Comparison of ENCODE assay signal across 27 cellular contexts in the genomic region with DNA sequence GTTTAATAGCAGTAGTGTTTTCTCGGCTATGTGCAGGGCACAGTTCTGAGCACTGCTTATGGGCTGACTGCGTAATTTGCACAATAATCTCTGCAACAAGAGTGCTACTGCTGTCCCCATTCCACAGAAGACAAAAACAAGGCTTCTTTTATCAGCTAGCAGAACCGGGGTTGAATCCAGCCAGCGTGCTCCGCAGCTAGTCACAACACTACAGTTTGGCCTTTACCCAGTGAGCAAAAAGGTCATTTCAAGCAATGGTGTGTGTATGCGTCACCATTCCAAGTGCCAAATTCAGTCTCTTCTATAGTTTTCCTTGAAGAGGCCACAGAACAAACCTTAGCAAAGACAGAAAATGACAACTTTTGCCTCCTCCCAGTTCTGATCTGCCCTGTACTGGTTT.
"Had no signal": no experiment of that assay in that cellular context is flagged by ENCODE, and none has a peak within 500 bp of the region (broad histone marks: within the 10 kb centered on the region; RNA-seq: fewer than 3 reads in every experiment).

No MANE protein-coding gene starts in this region.

- H3K9me3 Mint-ChIP-seq: effector memory CD8-positive, alpha-beta T cell; mesothelial cell of epicardium; naive B cell; natural killer cell treated with Interleukin-12 subunit alpha and Interleukin-12 subunit beta and Interleukin-15 and Interleukin-18, amount 100 ng/mL, for 72 hours; neural progenitor cell; stimulated activated naive B cell treated with anti-CD40 and anti-IgM and Interleukin-4, amounts not matched to agents 10 μg/mL and 1 μg/mL and 100 μg/mL, for 72 hours; stimulated activated naive CD8-positive, alpha-beta T cell treated with anti-CD3 and anti-CD28 coated beads, Interleukin-15, Interleukin-2, amounts not matched to agents 100 ng/mL and 50 ng/mL, for 24 hours had no signal

- H3K9me3 ChIP-seq: esophagus squamous epithelium, mucosa of descending colon, ovary, psoas muscle, thoracic aorta, tibial nerve, upper lobe of left lung had no signal

- H3K36me3 ChIP-seq: esophagus squamous epithelium, neural progenitor cell, ovary, thoracic aorta, tibial nerve, upper lobe of left lung had no signal

- FAIRE-seq: endometrium, keratinocyte, urothelium cell line had no signal

- H3K4me3 ChIP-seq: esophagus squamous epithelium, mucosa of descending colon, neural progenitor cell, ovary, psoas muscle, skin epidermis, thoracic aorta, tibial nerve, upper lobe of left lung had no signal

- H3K27me3 ChIP-seq: esophagus squamous epithelium, neural progenitor cell, ovary, tibial nerve, upper lobe of left lung had no signal

- H3K4me1 Mint-ChIP-seq: mesothelial cell of epicardium; naive B cell; stimulated activated naive B cell treated with anti-CD40 and anti-IgM and Interleukin-4, amounts not matched to agents 10 μg/mL and 1 μg/mL and 100 μg/mL, for 72 hours had no signal

- DNase-seq: cortex of kidney; effector memory CD8-positive, alpha-beta T cell; erythroblast; esophagus squamous epithelium; foreskin melanocyte; head of caudate nucleus; mesenchymal stem cell; mucosa of descending colon; naive B cell; nucleus accumbens; ovary; psoas muscle; right cardiac atrium; stimulated activated CD4-positive, alpha-beta T cell treated with anti-CD3 and anti-CD28 coated beads, Interleukin-15, amount 100 ng/mL, for 24 hours; stimulated activated CD4-positive, alpha-beta T cell treated with anti-CD3 and anti-CD28 coated beads, Interleukin-2, amount 100 ng/mL, for 48 hours; stimulated activated naive B cell treated with anti-CD40 and anti-IgM and Interleukin-4, amounts not matched to agents 10 μg/mL and 1 μg/mL and 100 μg/mL, for 72 hours; upper lobe of left lung had no signal

- H3K27me3 Mint-ChIP-seq: naive B cell; stimulated activated naive B cell treated with anti-CD40 and anti-IgM and Interleukin-4, amounts not matched to agents 10 μg/mL and 1 μg/mL and 100 μg/mL, for 72 hours; stimulated activated naive CD8-positive, alpha-beta T cell treated with anti-CD3 and anti-CD28 coated beads, Interleukin-15, Interleukin-2, amounts not matched to agents 100 ng/mL and 50 ng/mL, for 24 hours had no signal

- H3K36me3 Mint-ChIP-seq: mesothelial cell of epicardium; naive B cell; natural killer cell treated with Interleukin-12 subunit alpha and Interleukin-12 subunit beta and Interleukin-15 and Interleukin-18, amount 100 ng/mL, for 72 hours; neural progenitor cell; stimulated activated naive B cell treated with anti-CD40 and anti-IgM and Interleukin-4, amounts not matched to agents 10 μg/mL and 1 μg/mL and 100 μg/mL, for 72 hours had no signal

- H3K27ac ChIP-seq: esophagus squamous epithelium, neural progenitor cell, ovary, psoas muscle, skin epidermis, thoracic aorta, tibial nerve, upper lobe of left lung had no signal

- ATAC-seq: effector memory CD8-positive, alpha-beta T cell; mucosa of descending colon; natural killer cell treated with Interleukin-12 subunit alpha and Interleukin-12 subunit beta and Interleukin-15 and Interleukin-18, amount 100 ng/mL, for 72 hours; psoas muscle; right cardiac atrium had no signal

- H3K4me3 Mint-ChIP-seq: effector memory CD8-positive, alpha-beta T cell; mesothelial cell of epicardium; naive B cell; natural killer cell treated with Interleukin-12 subunit alpha and Interleukin-12 subunit beta and Interleukin-15 and Interleukin-18, amount 100 ng/mL, for 72 hours; neural progenitor cell; stimulated activated naive B cell treated with anti-CD40 and anti-IgM and Interleukin-4, amounts not matched to agents 10 μg/mL and 1 μg/mL and 100 μg/mL, for 72 hours; stimulated activated naive CD8-positive, alpha-beta T cell treated with anti-CD3 and anti-CD28 coated beads, Interleukin-15, Interleukin-2, amounts not matched to agents 100 ng/mL and 50 ng/mL, for 24 hours had no signal

- H3K4me1 ChIP-seq: psoas muscle, tibial nerve, upper lobe of left lung had no signal

- H3K27ac Mint-ChIP-seq: effector memory CD8-positive, alpha-beta T cell; mesothelial cell of epicardium; natural killer cell treated with Interleukin-12 subunit alpha and Interleukin-12 subunit beta and Interleukin-15 and Interleukin-18, amount 100 ng/mL, for 72 hours; neural progenitor cell; stimulated activated naive B cell treated with anti-CD40 and anti-IgM and Interleukin-4, amounts not matched to agents 10 μg/mL and 1 μg/mL and 100 μg/mL, for 72 hours; stimulated activated naive CD8-positive, alpha-beta T cell treated with anti-CD3 and anti-CD28 coated beads, Interleukin-15, Interleukin-2, amounts not matched to agents 100 ng/mL and 50 ng/mL, for 24 hours had no signal
